30 cellular contexts compared by ENCODE assay signal in genomic region chrX:134875679-134876078, GRCh38.
"Had no signal": no experiment of that assay in that cellular context is flagged by ENCODE, and none has a peak within 500 bp of the region (broad histone marks: within the 10 kb centered on the region; RNA-seq: fewer than 3 reads in every experiment).

No MANE protein-coding gene starts in this region.

- ATAC-seq: activated CD4-positive, CD25-positive, alpha-beta regulatory T cell treated with anti-CD3 and anti-CD28 coated beads, Interleukin-2, amount 50 U/mL, for 24 hours; activated CD8-positive, alpha-beta T cell treated with anti-CD3 and anti-CD28 coated beads for 36 hours; activated T-cell treated with anti-CD3 and anti-CD28 coated beads, Interleukin-2, amount 50 U/mL, for 4 hours; activated T-helper 17 cell treated with anti-CD3 and anti-CD28 coated beads, Interleukin-2, amount 50 U/mL, for 72 hours; effector memory CD8-positive, alpha-beta T cell; foreskin keratinocyte; gastrocnemius medialis; T-helper 17 cell had no signal

- H3K27ac ChIP-seq: brain microvascular endothelial cell, esophagus muscularis mucosa, foreskin keratinocyte, gastrocnemius medialis, heart right ventricle, WERI-Rb-1 had no signal

- H3K4me1 ChIP-seq: esophagus muscularis mucosa, foreskin keratinocyte, gastrocnemius medialis, heart right ventricle had no signal

- H3K27me3 ChIP-seq: brain microvascular endothelial cell, esophagus muscularis mucosa, foreskin keratinocyte, gastrocnemius medialis, heart right ventricle had no signal

- H3K36me3 ChIP-seq: brain microvascular endothelial cell, esophagus muscularis mucosa, gastrocnemius medialis, heart right ventricle, WERI-Rb-1 had no signal

- DNase-seq: activated B cell treated with CpG ODN at 0.5 μM for 24 hours; activated CD4-positive, alpha-beta T cell treated with anti-CD3 and anti-CD28 coated beads for 48 hours; activated CD4-positive, alpha-beta T cell treated with anti-CD3 and anti-CD28 coated beads, Interleukin-2, amount 50 U/mL, for 1 hour; activated CD4-positive, alpha-beta T cell treated with anti-CD3 and anti-CD28 coated beads, Interleukin-2, amount 50 U/mL, for 48 hours; activated CD8-positive, alpha-beta memory T cell treated with anti-CD3 and anti-CD28 coated beads for 24 hours; activated CD8-positive, alpha-beta T cell treated with anti-CD3 and anti-CD28 coated beads for 36 hours; activated effector memory CD4-positive, alpha-beta T cell treated with Interleukin-2 at 50 U/mL for 16 hours; activated gamma-delta T cell treated with Interleukin-2 at 50 U/mL for 16 hours; activated naive CD4-positive, alpha-beta T cell treated with anti-CD3 and anti-CD28 coated beads, Interleukin-2, amount 50 U/mL, for 16 hours; activated naive CD4-positive, alpha-beta T cell treated with Interleukin-2 at 50 U/mL for 16 hours; activated T-cell treated with anti-CD3 and anti-CD28 coated beads, Interleukin-2, amount 50 U/mL, for 4 hours; amniotic stem cell; anterior cingulate cortex; brain microvascular endothelial cell; caudate nucleus; cortex of kidney; dermis blood vessel endothelial cell; effector CD4-positive, alpha-beta T cell; effector memory CD8-positive, alpha-beta T cell; erythroblast; foreskin keratinocyte; gastrocnemius medialis; glutamatergic neuron; heart right ventricle; T-helper 17 cell; T1000; WERI-Rb-1 had no signal

- H3K4me3 ChIP-seq: esophagus muscularis mucosa, gastrocnemius medialis, heart right ventricle had no signal

- H3K9me3 ChIP-seq: esophagus muscularis mucosa, gastrocnemius medialis, heart right ventricle had no signal
